Comparison of ENCODE assay signal across 2 cellular contexts in genomic region chr14:104824353-104824997, GRCh38.
TF ChIP-seq lines count a peak whose summit lies in the region.

No MANE protein-coding gene starts in this region.

TF ChIP-seq in IMR-90, 13 proteins besides CTCF, POLR2A, EP300 and RAD21:
- TF ChIP-seq RCOR1 (IDR thresholded peaks at IDR 0.05; ENCODE audit: insufficient replicate concordance, low read length) (no peak), MXI1 (IDR thresholded peaks at IDR 0.05; ENCODE audit: borderline replicate concordance, low read depth, low read length) (no peak), BHLHE40 (IDR thresholded peaks at IDR 0.05; ENCODE audit: low read depth, low read length) (no peak), FOS (IDR thresholded peaks at IDR 0.05; ENCODE audit: low read depth, low read length) (no peak), CEBPB (IDR thresholded peaks at IDR 0.05; ENCODE audit: low read depth, low read length) (no peak), CHD1 (IDR thresholded peaks at IDR 0.05; ENCODE audit: low read depth, low read length) (no peak), MAZ (IDR thresholded peaks at IDR 0.05; ENCODE audit: borderline replicate concordance, low read depth, low read length) (no peak), MAFK (IDR thresholded peaks at IDR 0.05; ENCODE audit: low read depth, low read length) (no peak), SMC3 (IDR thresholded peaks at IDR 0.05; ENCODE audit: low read depth, low read length) (no peak), RFX5 (IDR thresholded peaks at IDR 0.05; ENCODE audit: low read depth, low read length) (no peak), NFE2L2 (IDR thresholded peaks at IDR 0.05; ENCODE audit: low read depth, low read length) (no peak)
- TF ChIP-seq, protein P1, sequence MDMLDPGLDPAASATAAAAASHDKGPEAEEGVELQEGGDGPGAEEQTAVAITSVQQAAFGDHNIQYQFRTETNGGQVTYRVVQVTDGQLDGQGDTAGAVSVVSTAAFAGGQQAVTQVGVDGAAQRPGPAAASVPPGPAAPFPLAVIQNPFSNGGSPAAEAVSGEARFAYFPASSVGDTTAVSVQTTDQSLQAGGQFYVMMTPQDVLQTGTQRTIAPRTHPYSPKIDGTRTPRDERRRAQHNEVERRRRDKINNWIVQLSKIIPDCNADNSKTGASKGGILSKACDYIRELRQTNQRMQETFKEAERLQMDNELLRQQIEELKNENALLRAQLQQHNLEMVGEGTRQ (IDR thresholded peaks at IDR 0.05; ENCODE audit: low read depth, low read length): no peak
- TF ChIP-seq, protein P2, sequence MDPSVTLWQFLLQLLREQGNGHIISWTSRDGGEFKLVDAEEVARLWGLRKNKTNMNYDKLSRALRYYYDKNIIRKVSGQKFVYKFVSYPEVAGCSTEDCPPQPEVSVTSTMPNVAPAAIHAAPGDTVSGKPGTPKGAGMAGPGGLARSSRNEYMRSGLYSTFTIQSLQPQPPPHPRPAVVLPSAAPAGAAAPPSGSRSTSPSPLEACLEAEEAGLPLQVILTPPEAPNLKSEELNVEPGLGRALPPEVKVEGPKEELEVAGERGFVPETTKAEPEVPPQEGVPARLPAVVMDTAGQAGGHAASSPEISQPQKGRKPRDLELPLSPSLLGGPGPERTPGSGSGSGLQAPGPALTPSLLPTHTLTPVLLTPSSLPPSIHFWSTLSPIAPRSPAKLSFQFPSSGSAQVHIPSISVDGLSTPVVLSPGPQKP (IDR thresholded peaks at IDR 0.05; ENCODE audit: borderline replicate concordance, low read depth, low read length): no peak

TF ChIP-seq in H1, 55 proteins besides CTCF, POLR2A, EP300 and RAD21:
- TF ChIP-seq SUZ12 (IDR thresholded peaks at IDR 0.05; ENCODE audit: low read length): no peak
- no peak for TF ChIP-seq RNF2 (IDR thresholded peaks at IDR 0.05; ENCODE audit: borderline replicate concordance, low read depth, low read length, missing control alignments, poor library complexity, severe bottlenecking)
- TF ChIP-seq YY1 (IDR thresholded peaks at IDR 0.05; ENCODE audit: low read depth, low read length): no peak
- no peak for TF ChIP-seq CBX5 (IDR thresholded peaks at IDR 0.05; ENCODE audit: low read depth, low read length)
- no peak for TF ChIP-seq BACH1 (IDR thresholded peaks at IDR 0.05; ENCODE audit: low read length)
- TF ChIP-seq BCL11A (IDR thresholded peaks at IDR 0.05; ENCODE audit: low read depth in 2 of 2, low read length in 2 of 2): no peak
- TF ChIP-seq HDAC6 (IDR thresholded peaks at IDR 0.05; ENCODE audit: low read depth, low read length): no peak
- TF ChIP-seq TEAD4 (IDR thresholded peaks at IDR 0.05; ENCODE audit: low read depth, low read length): no peak
- TF ChIP-seq ATF3 (IDR thresholded peaks at IDR 0.05; ENCODE audit: insufficient read depth, low read depth, low read length): no peak
- TF ChIP-seq, protein P3, sequence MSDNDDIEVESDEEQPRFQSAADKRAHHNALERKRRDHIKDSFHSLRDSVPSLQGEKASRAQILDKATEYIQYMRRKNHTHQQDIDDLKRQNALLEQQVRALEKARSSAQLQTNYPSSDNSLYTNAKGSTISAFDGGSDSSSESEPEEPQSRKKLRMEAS (IDR thresholded peaks at IDR 0.05): no peak
- TF ChIP-seq HDAC2 (IDR thresholded peaks at IDR 0.05; ENCODE audit: borderline replicate concordance in 1 of 2, low read depth in 2 of 2, low read length in 2 of 2): no peak
